ENCODE assay signal across 10 cellular contexts in genomic region chr2:101004671-101005325, GRCh38. TPM values are rescaled to one million over a fixed set of nuclear protein-coding genes. Genes with fewer than 3 reads are reported as not detected.
A peak's percentile ranks its signal among the peaks of the same experiment; 100 is the strongest.
DNase-seq lines count a peak whose midpoint lies in the region; ATAC-seq and TF ChIP-seq lines count a peak whose summit lies in the region.
"Had no signal": no experiment of that assay in that cellular context is flagged by ENCODE, and none has a peak within 500 bp of the region (broad histone marks: within the 10 kb centered on the region; RNA-seq: fewer than 3 reads in every experiment).

No MANE protein-coding gene starts in this region.

- POLR2A ChIA-PET in GM10248 (lab: Yijun Ruan, JAX) = interaction anchor here (1.2 kb wide), 1 partner anchor 442 kb away, joined by 4 read pairs; the partner anchor contains the start of gene PDCL3

- H3K27me3 Mint-ChIP-seq in activated naive CD4-positive, alpha-beta T cell treated with anti-CD3 and anti-CD28 coated beads, Interleukin-2, amount 10 ng/mL, durations not matched to agents 7 days and 5 days = peaks cover 10% of the 10 kb centered on the region
- H3K27me3 Mint-ChIP-seq in stimulated activated memory B cell treated with anti-CD40 and anti-IgM and Interleukin-4, amounts not matched to agents 10 μg/mL and 1 μg/mL and 100 μg/mL, for 72 hours = no peaks in the 10 kb centered on the region

- no peak for DNase-seq in activated naive CD4-positive, alpha-beta T cell treated with anti-CD3 and anti-CD28 coated beads, Interleukin-2, amount 10 ng/mL, durations not matched to agents 7 days and 5 days
- DNase-seq in activated naive CD4-positive, alpha-beta T cell treated with Interleukin-2 at 50 U/mL for 16 hours = no peak
- DNase-seq in epithelial cell of prostate (ENCODE audit: low read depth, low spot score) = no peak
- DNase-seq in GM10248 (ENCODE audit: extremely low spot score) = no peak
- no peak for DNase-seq in retina
- DNase-seq: posterior cingulate gyrus, RPMI8226 had no signal

- no peak for ATAC-seq in stimulated activated memory B cell treated with anti-CD40 and anti-IgM and Interleukin-4, amounts not matched to agents 10 μg/mL and 1 μg/mL and 100 μg/mL, for 72 hours
- no peak for ATAC-seq in GM21717 (IDR thresholded peaks at IDR 0.05; ENCODE audit: unreplicated experiment)

- peaks cover 4% of the 10 kb centered on the region for H3K9me3 Mint-ChIP-seq in activated naive CD4-positive, alpha-beta T cell treated with anti-CD3 and anti-CD28 coated beads, Interleukin-2, amount 10 ng/mL, durations not matched to agents 7 days and 5 days
- no peaks in the 10 kb centered on the region for H3K9me3 Mint-ChIP-seq in stimulated activated memory B cell treated with anti-CD40 and anti-IgM and Interleukin-4, amounts not matched to agents 10 μg/mL and 1 μg/mL and 100 μg/mL, for 72 hours

- no peak overlapping the region for H3K27ac Mint-ChIP-seq in activated naive CD4-positive, alpha-beta T cell treated with anti-CD3 and anti-CD28 coated beads, Interleukin-2, amount 10 ng/mL, durations not matched to agents 7 days and 5 days
- H3K27ac Mint-ChIP-seq in stimulated activated memory B cell treated with anti-CD40 and anti-IgM and Interleukin-4, amounts not matched to agents 10 μg/mL and 1 μg/mL and 100 μg/mL, for 72 hours = peak overlapping the region; percentile 93

- peak overlapping the region; percentile 83 for H3K27ac ChIP-seq in epithelial cell of prostate

- CTCF ChIA-PET in activated naive CD4-positive, alpha-beta T cell treated with anti-CD3 and anti-CD28 coated beads, Interleukin-2, amount 10 ng/mL, durations not matched to agents 7 days and 5 days (lab: Charles Lee) = interaction anchor here (0.9 to 1.9 kb wide), 3 partner anchors 8 to 17 kb away, joined by 3 to 13 read pairs (median 3); no protein-coding TSS in a partner anchor
- CTCF ChIA-PET in GM10248 (lab: Yijun Ruan, JAX) = interaction anchor here (2.0 to 2.8 kb wide), 2 partner anchors 8 to 148 kb away, joined by 5 to 13 read pairs; no protein-coding TSS in a partner anchor

- H3K4me3 Mint-ChIP-seq in activated naive CD4-positive, alpha-beta T cell treated with anti-CD3 and anti-CD28 coated beads, Interleukin-2, amount 10 ng/mL, durations not matched to agents 7 days and 5 days = peak overlapping the region; percentile 96
- H3K4me3 Mint-ChIP-seq in stimulated activated memory B cell treated with anti-CD40 and anti-IgM and Interleukin-4, amounts not matched to agents 10 μg/mL and 1 μg/mL and 100 μg/mL, for 72 hours = peak overlapping the region; percentile 88

- TF ChIP-seq CTCF in GM10248 (IDR thresholded peaks at IDR 0.05; ENCODE audit: control extremely low read depth, extremely low read depth, low read depth, missing control alignments) = no peak

- peaks cover 55% of the 10 kb centered on the region for H3K4me1 Mint-ChIP-seq in activated naive CD4-positive, alpha-beta T cell treated with anti-CD3 and anti-CD28 coated beads, Interleukin-2, amount 10 ng/mL, durations not matched to agents 7 days and 5 days
- peaks cover 68% of the 10 kb centered on the region for H3K4me1 Mint-ChIP-seq in stimulated activated memory B cell treated with anti-CD40 and anti-IgM and Interleukin-4, amounts not matched to agents 10 μg/mL and 1 μg/mL and 100 μg/mL, for 72 hours

- H3K36me3 Mint-ChIP-seq in activated naive CD4-positive, alpha-beta T cell treated with anti-CD3 and anti-CD28 coated beads, Interleukin-2, amount 10 ng/mL, durations not matched to agents 7 days and 5 days = peaks cover 70% of the 10 kb centered on the region
- H3K36me3 Mint-ChIP-seq in stimulated activated memory B cell treated with anti-CD40 and anti-IgM and Interleukin-4, amounts not matched to agents 10 μg/mL and 1 μg/mL and 100 μg/mL, for 72 hours = peaks cover 63% of the 10 kb centered on the region

TF ChIP-seq in PFSK-1, 5 proteins besides CTCF, POLR2A, EP300 and RAD21:
- peak; percentile 53; the same call in 1 of the 2 replicates for TF ChIP-seq POLR2AphosphoS5 (IDR thresholded peaks at IDR 0.05; ENCODE audit: low read depth, low read length)
- TF ChIP-seq SIN3A (IDR thresholded peaks at IDR 0.05; ENCODE audit: borderline replicate concordance, insufficient read depth, low read length) = no peak

RNA-seq across cellular contexts. Expression of gene RPL31, which starts 2.7 kb away (rescaled TPM):
- 3,594 TPM for polyA plus RNA-seq in PFSK-1 (2012; ENCODE audit: insufficient read length, low read depth)
